25 cellular contexts compared by ENCODE assay signal in genomic region chr9:98971915-98972223, GRCh38. TPM values are rescaled to one million over a fixed set of nuclear protein-coding genes. Genes with fewer than 3 reads are reported as not detected.
A peak's percentile ranks its signal among the peaks of the same experiment; 100 is the strongest.
DNase-seq lines count a peak whose midpoint lies in the region; ATAC-seq and TF ChIP-seq lines count a peak whose summit lies in the region.
"Had no signal": no experiment of that assay in that cellular context is flagged by ENCODE, and none has a peak within 500 bp of the region (broad histone marks: within the 10 kb centered on the region; RNA-seq: fewer than 3 reads in every experiment).

No MANE protein-coding gene starts in this region.

- peaks cover 10% of the 10 kb centered on the region for H3K27me3 Mint-ChIP-seq in CD4-positive, alpha-beta T cell

- H3K27me3 ChIP-seq in subcutaneous abdominal adipose tissue (ENCODE audit: control insufficient read depth in 5 of 5, insufficient read depth in 4 of 5, low read length in 5 of 5): no peaks in the 10 kb centered on the region
- H3K27me3 ChIP-seq in CD4-positive, alpha-beta T cell (ENCODE audit: control insufficient read depth, insufficient read depth, low read length): peaks cover 6% of the 10 kb centered on the region
- H3K27me3 ChIP-seq: upper lobe of left lung had no signal

- no peak for TF ChIP-seq CTCF in coronary artery (IDR thresholded peaks at IDR 0.05)
- no peak for TF ChIP-seq CTCF in CD4-positive, alpha-beta T cell (IDR thresholded peaks at IDR 0.05)

- H3K36me3 Mint-ChIP-seq in CD4-positive, alpha-beta T cell (ENCODE audit: low read depth): no peaks in the 10 kb centered on the region
- H3K36me3 Mint-ChIP-seq: activated naive CD8-positive, alpha-beta T cell treated with anti-CD3 and anti-CD28 coated beads for 36 hours; naive B cell; T-cell had no signal

- no peaks in the 10 kb centered on the region for H3K4me1 Mint-ChIP-seq in CD4-positive, alpha-beta T cell (ENCODE audit: low read depth)
- H3K4me1 Mint-ChIP-seq: activated naive CD8-positive, alpha-beta T cell treated with anti-CD3 and anti-CD28 coated beads for 36 hours had no signal

- H3K27ac ChIP-seq in coronary artery (peak overlapping the region; percentile 81 to 87), mesodermal cell (ENCODE audit: low read depth, low read length, severe bottlenecking) (peak overlapping the region; percentile 95), subcutaneous abdominal adipose tissue (ENCODE audit: low read depth, low read length) (peak overlapping the region; percentile 82)
- H3K27ac ChIP-seq in CD4-positive, alpha-beta T cell (ENCODE audit: low read depth, low read length): no peak overlapping the region
- H3K27ac ChIP-seq: 22Rv1, upper lobe of left lung had no signal

- no peak overlapping the region for H3K27ac Mint-ChIP-seq in CD4-positive, alpha-beta T cell
- H3K27ac Mint-ChIP-seq: activated CD8-positive, alpha-beta T cell treated with anti-CD3 and anti-CD28 coated beads, Interleukin-2, amount 10 ng/mL, durations not matched to agents 7 days and 5 days; activated naive CD8-positive, alpha-beta T cell treated with anti-CD3 and anti-CD28 coated beads for 36 hours; naive B cell; T-cell had no signal

- no peak overlapping the region for H3K4me3 Mint-ChIP-seq in CD4-positive, alpha-beta T cell
- H3K4me3 Mint-ChIP-seq: activated CD8-positive, alpha-beta T cell treated with anti-CD3 and anti-CD28 coated beads, Interleukin-2, amount 10 ng/mL, durations not matched to agents 7 days and 5 days; activated naive CD8-positive, alpha-beta T cell treated with anti-CD3 and anti-CD28 coated beads for 36 hours; T-cell had no signal

- peak overlapping the region in 1 of 5 donors; percentile 1 for H3K9ac ChIP-seq in subcutaneous abdominal adipose tissue (ENCODE audit: low read length in 5 of 5)

- ATAC-seq in GM18498 (IDR thresholded peaks at IDR 0.05; ENCODE audit: unreplicated experiment): no peak
- ATAC-seq in CD4-positive, alpha-beta T cell (ENCODE audit: poor library complexity): no peak
- ATAC-seq: activated CD8-positive, alpha-beta T cell treated with anti-CD3 and anti-CD28 coated beads, Interleukin-2, amount 10 ng/mL, durations not matched to agents 7 days and 5 days; stimulated activated naive CD8-positive, alpha-beta T cell treated with anti-CD3 and anti-CD28 coated beads, Interleukin-15, Interleukin-2, amounts not matched to agents 100 U/mL and 50 U/mL, for 24 hours; T-cell had no signal

- no peaks in the 10 kb centered on the region for H3K9me3 Mint-ChIP-seq in CD4-positive, alpha-beta T cell
- H3K9me3 Mint-ChIP-seq: activated naive CD8-positive, alpha-beta T cell treated with anti-CD3 and anti-CD28 coated beads for 36 hours; naive B cell; T-cell had no signal

- H3K9me3 ChIP-seq in mesodermal cell (ENCODE audit: control insufficient read depth, low read length) (no peaks in the 10 kb centered on the region), subcutaneous abdominal adipose tissue (ENCODE audit: control insufficient read depth in 5 of 5, low read length in 5 of 5) (peaks cover 0 to 3% (median 0%) of the 10 kb centered on the region in 5 donors)
- no peaks in the 10 kb centered on the region for H3K9me3 ChIP-seq in CD4-positive, alpha-beta T cell (ENCODE audit: control insufficient read depth, low read length)
- H3K9me3 ChIP-seq: upper lobe of left lung had no signal

- 92 to 100% methylated on average over 6 of the region's 6 CpGs for WGBS in mesodermal cell (ENCODE audit: insufficient coverage in 2 of 2), 2 experiments

- H3K4me1 ChIP-seq in mesodermal cell (ENCODE audit: control insufficient read depth, insufficient read depth, low read length, poor library complexity, severe bottlenecking) (peaks cover 18% of the 10 kb centered on the region), subcutaneous abdominal adipose tissue (ENCODE audit: control insufficient read depth in 5 of 5, insufficient read depth in 5 of 5, low read length in 5 of 5) (peaks cover 34 to 89% (median 78%) of the 10 kb centered on the region in 5 donors)

- POLR2A ChIA-PET in CD4-positive, alpha-beta T cell (lab: Charles Lee): no interaction called here

- no peaks in the 10 kb centered on the region for H3K36me3 ChIP-seq in mesodermal cell (ENCODE audit: control insufficient read depth, insufficient read depth, low read length)
- peaks cover 0 to 14% (median 3%) of the 10 kb centered on the region in 5 donors for H3K36me3 ChIP-seq in subcutaneous abdominal adipose tissue (ENCODE audit: control insufficient read depth in 5 of 5, insufficient read depth in 5 of 5, low read length in 5 of 5)
- H3K36me3 ChIP-seq: upper lobe of left lung had no signal

- peak overlapping the region; percentile 26 for H3K4me3 ChIP-seq in coronary artery
- no peak overlapping the region for H3K4me3 ChIP-seq in mesodermal cell (ENCODE audit: extremely low read depth, insufficient read depth, low read length, poor library complexity, severe bottlenecking)
- H3K4me3 ChIP-seq in subcutaneous abdominal adipose tissue (ENCODE audit: low read depth in 1 of 5, low read length in 5 of 5): no peak overlapping the region
- H3K4me3 ChIP-seq: lung, upper lobe of left lung had no signal

- CTCF ChIA-PET in CD4-positive, alpha-beta T cell (lab: Charles Lee): no interaction called here

- intact Hi-C loops in CD4-positive, alpha-beta T cell (cut with DNase I, micrococcal nuclease): loop anchor here in 1 of 2 experiments (10.0 kb wide), 1 partner anchor 1623 kb away; no protein-coding TSS in a partner anchor

- DNase-seq in NCI-H82 (lab: John Stamatoyannopoulos, UW) (peak; percentile 14), NCI-H82 treated with DMSO at 0.1 percent for 48 hours (lab: John Stamatoyannopoulos, UW; ENCODE audit: unreplicated experiment) (no peak), coronary artery (ENCODE audit: low spot score) (peak; percentile 71), DMS153 (lab: John Stamatoyannopoulos, UW) (no peak)
- DNase-seq in CD4-positive, alpha-beta T cell: no peak
- DNase-seq: activated CD8-positive, alpha-beta T cell treated with anti-CD3 and anti-CD28 coated beads, Interleukin-2, amount 10 ng/mL, durations not matched to agents 7 days and 5 days; activated effector memory CD4-positive, alpha-beta T cell treated with Interleukin-2 at 50 U/mL for 16 hours; activated naive CD8-positive, alpha-beta T cell treated with anti-CD3 and anti-CD28 coated beads for 36 hours; activated T-cell treated with anti-CD3 and anti-CD28 coated beads for 4 hours; DMS 273 treated with DMSO at 0.1 percent for 48 hours; effector CD4-positive, alpha-beta T cell; KBM-7; naive B cell; NCI-H1417 treated with DMSO at 0.1 percent for 48 hours; stimulated activated CD4-positive, alpha-beta T cell treated with anti-CD3 and anti-CD28 coated beads, Interleukin-15, amount 100 ng/mL, for 24 hours; stimulated activated naive CD8-positive, alpha-beta T cell treated with anti-CD3 and anti-CD28 coated beads, Interleukin-15, Interleukin-2, amounts not matched to agents 100 U/mL and 50 U/mL, for 24 hours; T-cell; upper lobe of left lung had no signal

RNA-seq across cellular contexts. Expression of gene COL15A1, which starts 28.2 kb away (rescaled TPM):
- polyA plus RNA-seq in mesodermal cell (2013, experiment 1 of 2): 21.2 TPM
- 15.8 TPM for polyA plus RNA-seq in mesodermal cell (2013, experiment 2 of 2)
- total RNA-seq in CD4-positive, alpha-beta T cell: not detected
- total RNA-seq: HT-29, OCI-LY7 had no signal

Comparison
In these comparisons a context has a peak if more than half of its experiments do, and no peak if none do; other contexts are left out.
1. DNase-seq: peak in NCI-H82 (single experiment) and coronary artery (single experiment); none in NCI-H82 treated with DMSO at 0.1 percent for 48 hours (single experiment), DMS153 (single experiment) and CD4-positive, alpha-beta T cell (0 of 10).